20 cellular contexts compared by ENCODE assay signal in genomic region chr18:76350134-76351025, GRCh38.
DNase-seq lines count a peak whose midpoint lies in the region; ATAC-seq and TF ChIP-seq lines count a peak whose summit lies in the region.
"Had no signal": no experiment of that assay in that cellular context is flagged by ENCODE, and none has a peak within 500 bp of the region (broad histone marks: within the 10 kb centered on the region; RNA-seq: fewer than 3 reads in every experiment).

No MANE protein-coding gene starts in this region.

- no peak for TF ChIP-seq CTCF in osteocyte (IDR thresholded peaks at IDR 0.05)

- H3K36me3 Mint-ChIP-seq in osteocyte (ENCODE audit: unreplicated experiment): peaks cover 3% of the 10 kb centered on the region
- H3K36me3 Mint-ChIP-seq: CD4-positive, alpha-beta memory T cell had no signal

- ATAC-seq in HG03196 (IDR thresholded peaks at IDR 0.05; ENCODE audit: unreplicated experiment): no peak
- ATAC-seq: GM12878 had no signal

- H3K27ac Mint-ChIP-seq in osteocyte (ENCODE audit: unreplicated experiment): no peak overlapping the region
- H3K27ac Mint-ChIP-seq: IgD-negative memory B cell had no signal

- H3K27me3 Mint-ChIP-seq in osteocyte (ENCODE audit: unreplicated experiment): no peaks in the 10 kb centered on the region
- H3K27me3 Mint-ChIP-seq: CD4-positive, alpha-beta memory T cell had no signal

- peaks cover 5% of the 10 kb centered on the region for H3K9me3 Mint-ChIP-seq in osteocyte (ENCODE audit: unreplicated experiment)

- no peak overlapping the region for H3K4me3 Mint-ChIP-seq in osteocyte (ENCODE audit: unreplicated experiment)
- H3K4me3 Mint-ChIP-seq: CD4-positive, alpha-beta memory T cell had no signal

- H3K4me1 Mint-ChIP-seq in osteocyte (ENCODE audit: unreplicated experiment): peaks cover 13% of the 10 kb centered on the region

- DNase-seq in DMS153 treated with DMSO at 0.1 percent for 48 hours (lab: John Stamatoyannopoulos, UW; ENCODE audit: unreplicated experiment) (peak; percentile 12), DMS153 (lab: John Stamatoyannopoulos, UW) (no peak), DMS53 (lab: John Stamatoyannopoulos, UW) (peak; percentile 73), ecto neural progenitor cell (ENCODE audit: low spot score) (peak; percentile 46), osteocyte (ENCODE audit: extremely low spot score, unreplicated experiment) (peak; percentile 82), T-helper 2 cell (no peak), germinal center (ENCODE audit: low spot score) (no peak)
- DNase-seq: CD4-positive, alpha-beta memory T cell; DMS79; HCEC 1CT; MV-4-11; NCI-H1105 treated with DMSO at 0.1 percent for 48 hours; NCI-H2029 treated with DMSO at 0.1 percent for 48 hours; NCI-H226; NCI-H524; NCI-H82; Peyer's patch had no signal

Comparison
In these comparisons a context has a peak if more than half of its experiments do, and no peak if none do; other contexts are left out.
1. DNase-seq: peak in DMS153 treated with DMSO at 0.1 percent for 48 hours (single experiment), DMS53 (single experiment), ecto neural progenitor cell (single experiment) and osteocyte (single experiment); none in DMS153 (single experiment), T-helper 2 cell (0 of 5) and germinal center (single experiment).